8 cellular contexts compared by ENCODE assay signal in the genomic region with DNA sequence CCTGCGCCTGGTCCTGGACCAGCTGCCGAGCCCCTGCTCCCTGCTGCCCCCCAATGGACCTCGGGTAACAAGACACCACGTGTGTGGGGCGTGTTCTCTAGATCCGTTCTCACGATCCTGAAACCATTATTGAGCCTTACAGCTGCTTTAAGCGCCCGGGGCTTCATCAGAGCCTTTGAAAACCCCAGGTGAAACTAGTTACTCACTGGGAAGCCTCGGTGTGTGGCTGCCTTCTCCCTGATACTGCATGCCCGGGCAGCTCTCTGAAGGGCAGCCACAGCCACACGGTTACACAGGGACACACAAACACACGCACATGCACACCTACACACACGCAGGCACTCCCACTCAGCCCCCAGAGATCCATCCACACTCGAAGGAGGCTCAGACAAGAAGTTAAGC. TPM values are rescaled to one million over a fixed set of nuclear protein-coding genes. Genes with fewer than 3 reads are reported as not detected.
DNase-seq lines count a peak whose midpoint lies in the region; ATAC-seq and TF ChIP-seq lines count a peak whose summit lies in the region.

No MANE protein-coding gene starts in this region.

- H3K9me3 Mint-ChIP-seq in T-helper 2 cell treated with Interferon-gamma antibody and Interleukin-4, amounts not matched to agents 5 μg/mL and 100 μg/mL, for 36 hours, result no peaks in the 10 kb centered on the region
- H3K9me3 Mint-ChIP-seq in neural crest cell, result no peaks in the 10 kb centered on the region

- peaks cover 3% of the 10 kb centered on the region for H3K4me1 Mint-ChIP-seq in T-helper 2 cell treated with Interferon-gamma antibody and Interleukin-4, amounts not matched to agents 5 μg/mL and 100 μg/mL, for 36 hours (ENCODE audit: low read depth)
- H3K4me1 Mint-ChIP-seq in neural crest cell, result peaks cover 3% of the 10 kb centered on the region

- DNase-seq in HPDE6-E6E7 (ENCODE audit: extremely low spot score), result peak; percentile 96
- DNase-seq in T-helper 2 cell treated with Interferon-gamma antibody and Interleukin-4, amounts not matched to agents 5 μg/mL and 100 μg/mL, for 36 hours (ENCODE audit: low spot score), result peak; percentile 39
- DNase-seq in epidermal melanocyte (ENCODE audit: insufficient read length, low spot score), result peak; percentile 46
- DNase-seq in neural crest cell (ENCODE audit: low read depth, low spot score), result no peak
- no peak for DNase-seq in medulla oblongata (ENCODE audit: extremely low spot score)

- H3K27me3 Mint-ChIP-seq in T-helper 2 cell treated with Interferon-gamma antibody and Interleukin-4, amounts not matched to agents 5 μg/mL and 100 μg/mL, for 36 hours (ENCODE audit: low read depth), result peaks cover 50% of the 10 kb centered on the region
- peaks cover 78% of the 10 kb centered on the region for H3K27me3 Mint-ChIP-seq in neural crest cell (ENCODE audit: low read depth)

- ATAC-seq in GM18868 (IDR thresholded peaks at IDR 0.05; ENCODE audit: unreplicated experiment) (peak; percentile 86), GM18520 (IDR thresholded peaks at IDR 0.05; ENCODE audit: unreplicated experiment) (no peak)

- peak; percentile 58 for TF ChIP-seq CTCF in C4-2B (conservative IDR thresholded peaks at IDR 0.05)
- TF ChIP-seq CTCF in neural crest cell (conservative IDR thresholded peaks at IDR 0.05), result peak; percentile 68

- H3K27ac Mint-ChIP-seq in T-helper 2 cell treated with Interferon-gamma antibody and Interleukin-4, amounts not matched to agents 5 μg/mL and 100 μg/mL, for 36 hours, result no peak overlapping the region
- no peak overlapping the region for H3K27ac Mint-ChIP-seq in neural crest cell (ENCODE audit: unreplicated experiment)

- H3K36me3 Mint-ChIP-seq in T-helper 2 cell treated with Interferon-gamma antibody and Interleukin-4, amounts not matched to agents 5 μg/mL and 100 μg/mL, for 36 hours (ENCODE audit: low read depth), result no peaks in the 10 kb centered on the region
- H3K36me3 Mint-ChIP-seq in neural crest cell (ENCODE audit: low read depth), result no peaks in the 10 kb centered on the region

- peak overlapping the region; percentile 71 for H3K27ac ChIP-seq in C4-2B

- no peak overlapping the region for H3K4me3 Mint-ChIP-seq in T-helper 2 cell treated with Interferon-gamma antibody and Interleukin-4, amounts not matched to agents 5 μg/mL and 100 μg/mL, for 36 hours
- H3K4me3 Mint-ChIP-seq in neural crest cell, result no peak overlapping the region

RNA-seq across cellular contexts. Expression of gene HES2, which starts 5.3 kb away (rescaled TPM):
- total RNA-seq in neural crest cell, result 0.07 TPM in 1 of 2 replicates, not detected in the other

RNA-seq across cellular contexts. Expression of gene ESPN, which starts 10.1 kb away (rescaled TPM):
- total RNA-seq in neural crest cell, result 1.7 and 4.3 TPM in 2 replicates

RNA-seq across cellular contexts. Expression of gene ACOT7, which starts 20.9 kb away (rescaled TPM):
- 107 and 110 TPM in 2 replicates for total RNA-seq in neural crest cell

RNA-seq across cellular contexts. Expression of gene TNFRSF25, which starts 51.5 kb away (rescaled TPM):
- total RNA-seq in neural crest cell, result 23.4 and 26.1 TPM in 2 replicates

Comparison
In these comparisons a context has a peak if more than half of its experiments do, and no peak if none do; other contexts are left out.
1. DNase-seq: peak in HPDE6-E6E7 (single experiment), T-helper 2 cell treated with Interferon-gamma antibody and Interleukin-4, amounts not matched to agents 5 μg/mL and 100 μg/mL, for 36 hours (single experiment) and epidermal melanocyte (single experiment); none in neural crest cell (single experiment) and medulla oblongata (single experiment).